1 cellular context compared by ENCODE assay signal in genomic region chr19:52943134-52943883, GRCh38.
TF ChIP-seq lines count a peak whose summit lies in the region.

No MANE protein-coding gene starts in this region.

TF ChIP-seq in H1, 55 proteins besides CTCF, POLR2A, EP300 and RAD21:
- no peak for TF ChIP-seq ZNF274 (IDR thresholded peaks at IDR 0.05; ENCODE audit: borderline replicate concordance, extremely low read depth, low read length)
- TF ChIP-seq BCL11A (IDR thresholded peaks at IDR 0.05; ENCODE audit: low read depth in 2 of 2, low read length in 2 of 2): no peak
- TF ChIP-seq RBBP5 (IDR thresholded peaks at IDR 0.05; ENCODE audit: borderline replicate concordance, low read depth, low read length): no peak
- no peak for TF ChIP-seq TAF1 (IDR thresholded peaks at IDR 0.05; ENCODE audit: low read depth, low read length)
- no peak for TF ChIP-seq SUZ12 (IDR thresholded peaks at IDR 0.05; ENCODE audit: low read length)
- TF ChIP-seq KDM4A (IDR thresholded peaks at IDR 0.05; ENCODE audit: low read depth, low read length, severe bottlenecking): no peak
- TF ChIP-seq GABPA (IDR thresholded peaks at IDR 0.05; ENCODE audit: borderline replicate concordance, insufficient read depth, low read length): no peak
- TF ChIP-seq RXRA (IDR thresholded peaks at IDR 0.05; ENCODE audit: insufficient read depth, low read depth, low read length): no peak
- TF ChIP-seq BACH1 (IDR thresholded peaks at IDR 0.05; ENCODE audit: low read length): no peak
- TF ChIP-seq, protein P1, sequence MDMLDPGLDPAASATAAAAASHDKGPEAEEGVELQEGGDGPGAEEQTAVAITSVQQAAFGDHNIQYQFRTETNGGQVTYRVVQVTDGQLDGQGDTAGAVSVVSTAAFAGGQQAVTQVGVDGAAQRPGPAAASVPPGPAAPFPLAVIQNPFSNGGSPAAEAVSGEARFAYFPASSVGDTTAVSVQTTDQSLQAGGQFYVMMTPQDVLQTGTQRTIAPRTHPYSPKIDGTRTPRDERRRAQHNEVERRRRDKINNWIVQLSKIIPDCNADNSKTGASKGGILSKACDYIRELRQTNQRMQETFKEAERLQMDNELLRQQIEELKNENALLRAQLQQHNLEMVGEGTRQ (IDR thresholded peaks at IDR 0.05; ENCODE audit: low read length): no peak
- no peak for TF ChIP-seq GTF2F1 (IDR thresholded peaks at IDR 0.05; ENCODE audit: borderline replicate concordance, low read depth, low read length)
- no peak for TF ChIP-seq FOSL1 (IDR thresholded peaks at IDR 0.05; ENCODE audit: insufficient read depth, low read depth, low read length)
- no peak for TF ChIP-seq CBX8 (IDR thresholded peaks at IDR 0.05; ENCODE audit: borderline replicate concordance, low read depth, low read length)
- TF ChIP-seq NANOG (IDR thresholded peaks at IDR 0.05; ENCODE audit: insufficient read depth, low read depth, low read length, poor library complexity, severe bottlenecking): no peak
- no peak for TF ChIP-seq CEBPB (IDR thresholded peaks at IDR 0.05; ENCODE audit: low read depth, low read length)
- TF ChIP-seq ATF3 (IDR thresholded peaks at IDR 0.05; ENCODE audit: insufficient read depth, low read depth, low read length): no peak
- no peak for TF ChIP-seq HDAC2 (IDR thresholded peaks at IDR 0.05; ENCODE audit: borderline replicate concordance in 1 of 2, low read depth in 2 of 2, low read length in 2 of 2)
- TF ChIP-seq EZH2 (IDR thresholded peaks at IDR 0.05; ENCODE audit: low read depth, low read length, severe bottlenecking): no peak
- no peak for TF ChIP-seq CBX5 (IDR thresholded peaks at IDR 0.05; ENCODE audit: low read depth, low read length)
